Comparison of ENCODE assay signal across 9 cellular contexts in the genomic region with DNA sequence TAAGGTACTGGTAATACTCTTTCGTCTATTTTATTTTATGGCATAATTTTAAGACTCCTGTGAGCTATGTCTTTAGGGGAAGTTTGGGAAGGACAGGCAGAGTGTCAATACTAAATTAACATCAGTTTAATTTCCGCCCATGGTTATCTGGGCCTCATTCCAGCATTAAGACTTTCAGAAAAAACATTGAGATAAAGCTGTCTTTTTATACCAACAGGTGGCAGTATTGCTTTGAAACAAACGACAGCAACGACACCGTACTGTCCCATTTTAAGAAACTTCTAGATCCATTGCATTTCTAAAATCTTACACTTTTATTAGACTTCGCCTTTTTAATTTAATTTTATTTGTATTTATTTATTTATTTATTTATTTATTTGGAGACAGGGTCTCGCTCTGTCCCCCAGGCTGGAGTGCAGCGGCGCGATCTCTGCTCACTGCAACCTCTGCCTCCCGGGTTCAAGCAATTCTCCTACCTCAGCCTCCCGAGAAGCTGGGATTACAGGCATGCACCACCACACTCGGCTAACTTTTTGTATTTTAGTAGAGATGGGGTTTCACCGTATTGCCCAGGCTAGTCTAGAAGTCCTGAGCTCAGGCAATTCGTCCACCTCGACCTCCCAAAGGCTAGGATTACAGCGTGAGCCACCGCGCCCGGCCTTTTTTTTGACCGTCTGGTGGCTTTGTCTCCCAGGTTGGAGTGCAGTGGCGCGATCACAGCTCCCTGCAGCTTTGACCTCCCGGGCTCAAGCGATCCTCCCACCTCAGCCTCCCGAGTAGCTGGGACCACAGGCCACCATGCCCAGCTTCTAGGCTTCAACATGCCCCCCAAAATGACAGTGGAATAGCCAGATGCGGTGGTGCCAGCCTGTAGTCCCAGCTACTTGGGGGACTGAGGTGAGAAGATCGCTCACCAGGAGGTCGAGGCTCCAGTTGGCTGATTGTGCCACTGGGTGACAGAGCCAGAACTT.
DNase-seq lines count a peak whose midpoint lies in the region; ATAC-seq and TF ChIP-seq lines count a peak whose summit lies in the region.
"Had no signal": no experiment of that assay in that cellular context is flagged by ENCODE, and none has a peak within 500 bp of the region (broad histone marks: within the 10 kb centered on the region; RNA-seq: fewer than 3 reads in every experiment).

No MANE protein-coding gene starts in this region.

- peaks cover 54% of the 10 kb centered on the region for H3K4me1 Mint-ChIP-seq in endodermal cell

- H3K27ac ChIP-seq in A673 (ENCODE audit: low read depth, low read length, poor library complexity, severe bottlenecking) (no peak overlapping the region), endodermal cell (ENCODE audit: low read depth, low read length) (no peak overlapping the region), mucosa of rectum (ENCODE audit: low read depth in 2 of 2, low read length in 2 of 2) (no peak overlapping the region)

- CTCF ChIA-PET in A673 (lab: Charles Lee) = interaction anchor here (0.6 to 1.0 kb wide), 2 partner anchors 9 to 414 kb away, joined by 5 to 11 read pairs; no protein-coding TSS in a partner anchor

- BruUV-seq in A673 (replicated peaks; lab: Mats Ljungman, UMichigan) = no TSS peak

- no peaks in the 10 kb centered on the region for H3K9me3 ChIP-seq in A673 (ENCODE audit: low read depth, low read length, poor library complexity, severe bottlenecking)
- H3K9me3 ChIP-seq in endodermal cell (ENCODE audit: control insufficient read depth, low read length) = peaks cover 23% of the 10 kb centered on the region
- no peaks in the 10 kb centered on the region for H3K9me3 ChIP-seq in mucosa of rectum (ENCODE audit: control insufficient read depth in 2 of 2, low read length in 2 of 2)
- H3K9me3 ChIP-seq: HAP-1 had no signal

- peak; percentile 67 for TF ChIP-seq CTCF in A673 (conservative IDR thresholded peaks at IDR 0.05; ENCODE audit: low read depth, low read length)
- peak; percentile 53 for TF ChIP-seq CTCF in GM06990 (IDR thresholded peaks at IDR 0.05; ENCODE audit: insufficient read depth, low read length, poor library complexity, severe bottlenecking)
- TF ChIP-seq CTCF in LNCAP (IDR thresholded peaks at IDR 0.05) = peak; percentile 67
- peak; percentile 79 for TF ChIP-seq CTCF in endodermal cell (conservative IDR thresholded peaks at IDR 0.05)

- H3K4me3 Mint-ChIP-seq in endodermal cell = no peak overlapping the region

- H3K27me3 ChIP-seq in A673 (replicated peaks; ENCODE audit: insufficient read depth, low read depth, low read length, poor library complexity) = no peaks in the 10 kb centered on the region
- H3K27me3 ChIP-seq in GM06990 (replicated peaks; ENCODE audit: control insufficient read depth, insufficient read depth, low read length) = no peaks in the 10 kb centered on the region
- no peaks in the 10 kb centered on the region for H3K27me3 ChIP-seq in endodermal cell (ENCODE audit: control insufficient read depth, insufficient read depth, low read length, poor library complexity, severe bottlenecking)
- no peaks in the 10 kb centered on the region for H3K27me3 ChIP-seq in mucosa of rectum (ENCODE audit: control insufficient read depth in 2 of 2, insufficient read depth in 2 of 2, low read length in 2 of 2)

- H3K27me3 Mint-ChIP-seq in endodermal cell (ENCODE audit: insufficient read depth) = no peaks in the 10 kb centered on the region

- intact Hi-C loops in A673 (cut with micrococcal nuclease; ENCODE audit: unreplicated experiment) = loop anchor here (2.0 to 10.0 kb wide), 4 partner anchors 319 to 1191 kb away; no protein-coding TSS in a partner anchor

- peaks cover 3% of the 10 kb centered on the region for H3K36me3 Mint-ChIP-seq in endodermal cell (ENCODE audit: low read depth)

- POLR2A ChIA-PET in A673 (lab: Charles Lee; ENCODE audit: low non-redundant PET) = interaction anchor here (0.6 kb wide), 1 partner anchor 10 kb away, joined by 3 read pairs; no protein-coding TSS in a partner anchor

- ATAC-seq in HG02623 (IDR thresholded peaks at IDR 0.05; ENCODE audit: unreplicated experiment) = no peak
- ATAC-seq in GM21423 (IDR thresholded peaks at IDR 0.05; ENCODE audit: unreplicated experiment) = no peak

- H3K4me1 ChIP-seq in A673 (ENCODE audit: insufficient read depth, low read length, poor library complexity, severe bottlenecking) = peaks cover 18% of the 10 kb centered on the region
- H3K4me1 ChIP-seq in endodermal cell (ENCODE audit: control insufficient read depth, insufficient read depth, low read length) = peaks cover 10% of the 10 kb centered on the region
- no peaks in the 10 kb centered on the region for H3K4me1 ChIP-seq in mucosa of rectum (ENCODE audit: control insufficient read depth in 2 of 2, insufficient read depth in 2 of 2, low read length in 2 of 2)
- H3K4me1 ChIP-seq: HAP-1 had no signal

- no peak overlapping the region for H3K4me3 ChIP-seq in A673 (ENCODE audit: low read depth, low read length, poor library complexity, severe bottlenecking)
- H3K4me3 ChIP-seq in GM06990 (replicated peaks; ENCODE audit: low read depth, low read length) = no peak overlapping the region
- peak overlapping the region; percentile 4 for H3K4me3 ChIP-seq in endodermal cell (ENCODE audit: low read length)
- H3K4me3 ChIP-seq in mucosa of rectum (ENCODE audit: low read length in 2 of 2) = peak overlapping the region; percentile 51 to 56
- H3K4me3 ChIP-seq: HAP-1 had no signal

- H3K36me3 ChIP-seq in A673 (ENCODE audit: insufficient read depth, low read length, poor library complexity, severe bottlenecking) (no peaks in the 10 kb centered on the region), GM06990 (ENCODE audit: control insufficient read depth, insufficient read depth, low read length) (no peaks in the 10 kb centered on the region), endodermal cell (ENCODE audit: control insufficient read depth, insufficient read depth, low read length) (no peaks in the 10 kb centered on the region), mucosa of rectum (ENCODE audit: control insufficient read depth in 2 of 2, insufficient read depth in 2 of 2, low read length in 2 of 2) (no peaks in the 10 kb centered on the region)
- H3K36me3 ChIP-seq: HAP-1 had no signal

- H3K9ac ChIP-seq in endodermal cell (ENCODE audit: extremely low read depth, low read length, poor library complexity, severe bottlenecking) (no peak overlapping the region), mucosa of rectum (ENCODE audit: low read depth in 1 of 2, low read length in 2 of 2) (peak overlapping the region; percentile 19 to 53)

- peak; percentile 74 for DNase-seq in A673 (ENCODE audit: low spot score)
- no peak for DNase-seq in GM06990 (ENCODE audit: extremely low read depth, insufficient read length)
- peak; percentile 66 for DNase-seq in RPMI8226
- DNase-seq in endodermal cell = no peak

- no peak overlapping the region for H3K27ac Mint-ChIP-seq in endodermal cell

- WGBS in endodermal cell (ENCODE audit: insufficient coverage in 1 of 2, insufficient read length in 1 of 2), 2 experiments = 85 to 90% methylated on average over 18 to 28 of the region's 29 CpGs

- H3K9me3 Mint-ChIP-seq in endodermal cell = peaks cover 11% of the 10 kb centered on the region

Comparison
In these comparisons a context has a peak if more than half of its experiments do, and no peak if none do; other contexts are left out.
1. DNase-seq: peak in A673 (single experiment) and RPMI8226 (single experiment); none in GM06990 (single experiment) and endodermal cell (single experiment).
2. H3K4me3 ChIP-seq: peak in endodermal cell (single experiment) and mucosa of rectum (2 of 2); none in A673 (single experiment) and GM06990 (single experiment).
3. Peak in every context shown above with its lines, with median percentiles within 50 percentile points of each other: CTCF ChIP-seq.